28 cellular contexts compared by ENCODE assay signal in genomic region chr11:9777066-9777465, GRCh38.
"Had no signal": no experiment of that assay in that cellular context is flagged by ENCODE, and none has a peak within 500 bp of the region (broad histone marks: within the 10 kb centered on the region; RNA-seq: fewer than 3 reads in every experiment).

No MANE protein-coding gene starts in this region.

- H3K4me1 Mint-ChIP-seq: activated CD4-positive, alpha-beta memory T cell treated with anti-CD3 and anti-CD28 coated beads, Interleukin-2, amount 10 ng/mL, durations not matched to agents 7 days and 5 days; activated CD4-positive, alpha-beta T cell treated with anti-CD3 and anti-CD28 coated beads, Interleukin-2, amount 10 ng/mL, durations not matched to agents 24 days and 14 days; activated T-helper 17 cell treated with anti-CD3 and anti-CD28 coated beads, Interleukin-2, amount 50 U/mL, for 72 hours had no signal

- H3K27me3 Mint-ChIP-seq: activated CD4-positive, alpha-beta memory T cell treated with anti-CD3 and anti-CD28 coated beads, Interleukin-2, amount 10 ng/mL, durations not matched to agents 7 days and 5 days; activated CD4-positive, alpha-beta T cell treated with anti-CD3 and anti-CD28 coated beads, Interleukin-2, amount 10 ng/mL, durations not matched to agents 24 days and 14 days; activated T-cell treated with anti-CD3 and anti-CD28 coated beads, Interleukin-2, amount 50 U/mL, for 24 hours; activated T-helper 17 cell treated with anti-CD3 and anti-CD28 coated beads, Interleukin-2, amount 50 U/mL, for 72 hours; naive B cell; progenitor cell of endocrine pancreas; stimulated activated memory B cell treated with anti-CD40 and anti-IgM and Interleukin-4, amounts not matched to agents 10 μg/mL and 1 μg/mL and 100 μg/mL, for 72 hours had no signal

- H3K9me3 ChIP-seq: left ventricle myocardium inferior, neutrophil, ovary, tibial nerve had no signal

- H3K27ac ChIP-seq: left ventricle myocardium inferior, neutrophil, ovary, tibial nerve, VCaP had no signal

- H3K4me3 Mint-ChIP-seq: activated CD4-positive, alpha-beta memory T cell treated with anti-CD3 and anti-CD28 coated beads, Interleukin-2, amount 10 ng/mL, durations not matched to agents 7 days and 5 days; activated CD4-positive, alpha-beta T cell treated with anti-CD3 and anti-CD28 coated beads, Interleukin-2, amount 10 ng/mL, durations not matched to agents 24 days and 14 days; activated T-cell treated with anti-CD3 and anti-CD28 coated beads, Interleukin-2, amount 50 U/mL, for 24 hours; activated T-helper 17 cell treated with anti-CD3 and anti-CD28 coated beads, Interleukin-2, amount 50 U/mL, for 72 hours; naive B cell; nephron progenitor cell; stimulated activated memory B cell treated with anti-CD40 and anti-IgM and Interleukin-4, amounts not matched to agents 10 μg/mL and 1 μg/mL and 100 μg/mL, for 72 hours; T-helper 1 cell treated with Interleukin-12 subunit alpha and Interleukin-12 subunit beta and Interleukin-4 antibody, amounts not matched to agents 30 μg/mL and 1 μg/mL, for 36 hours had no signal

- H3K27me3 ChIP-seq: neutrophil, ovary, tibial nerve had no signal

- H3K36me3 ChIP-seq: ovary had no signal

- H3K27ac Mint-ChIP-seq: activated CD4-positive, alpha-beta memory T cell treated with anti-CD3 and anti-CD28 coated beads, Interleukin-2, amount 10 ng/mL, durations not matched to agents 7 days and 5 days; activated CD4-positive, alpha-beta T cell treated with anti-CD3 and anti-CD28 coated beads, Interleukin-2, amount 10 ng/mL, durations not matched to agents 24 days and 14 days; activated T-cell treated with anti-CD3 and anti-CD28 coated beads, Interleukin-2, amount 50 U/mL, for 24 hours; activated T-helper 17 cell treated with anti-CD3 and anti-CD28 coated beads, Interleukin-2, amount 50 U/mL, for 72 hours; nephron progenitor cell; progenitor cell of endocrine pancreas; stimulated activated memory B cell treated with anti-CD40 and anti-IgM and Interleukin-4, amounts not matched to agents 10 μg/mL and 1 μg/mL and 100 μg/mL, for 72 hours; T-helper 1 cell treated with Interleukin-12 subunit alpha and Interleukin-12 subunit beta and Interleukin-4 antibody, amounts not matched to agents 30 μg/mL and 1 μg/mL, for 36 hours had no signal

- DNase-seq: activated CD4-positive, alpha-beta memory T cell treated with anti-CD3 and anti-CD28 coated beads, Interleukin-2, amount 10 ng/mL, durations not matched to agents 7 days and 5 days; activated CD4-positive, alpha-beta T cell treated with anti-CD3 and anti-CD28 coated beads, Interleukin-2, amount 10 ng/mL, durations not matched to agents 24 days and 14 days; activated CD4-positive, CD25-positive, alpha-beta regulatory T cell treated with anti-CD3 and anti-CD28 coated beads, Interleukin-2, amount 50 U/mL, for 72 hours; activated CD8-positive, alpha-beta memory T cell treated with anti-CD3 and anti-CD28 coated beads, Interleukin-2, amount 50 U/mL, for 48 hours; activated gamma-delta T cell treated with Interleukin-2 at 50 U/mL for 16 hours; activated naive CD4-positive, alpha-beta T cell treated with anti-CD3 and anti-CD28 coated beads, Interleukin-2, amount 50 U/mL, for 16 hours; activated T-cell treated with anti-CD3 and anti-CD28 coated beads, Interleukin-2, amount 50 U/mL, for 24 hours; amygdala; central memory CD4-positive, alpha-beta T cell; foreskin melanocyte; left ventricle myocardium inferior; naive B cell; nephron progenitor cell; ovary; retina; stimulated activated CD4-positive, alpha-beta T cell treated with anti-CD3 and anti-CD28 coated beads, Interleukin-1b, Interleukin-23, amount 100 ng/mL, for 48 hours; stimulated activated CD4-positive, alpha-beta T cell treated with anti-CD3 and anti-CD28 coated beads, Interleukin-4, amount 100 ng/mL, for 4 hours; stimulated activated CD8-positive, alpha-beta memory T cell treated with anti-CD3 and anti-CD28 coated beads, Interleukin-4, amount 100 ng/mL, for 48 hours; T-helper 9 cell had no signal

- H3K9me3 Mint-ChIP-seq: activated CD4-positive, alpha-beta memory T cell treated with anti-CD3 and anti-CD28 coated beads, Interleukin-2, amount 10 ng/mL, durations not matched to agents 7 days and 5 days; activated CD4-positive, alpha-beta T cell treated with anti-CD3 and anti-CD28 coated beads, Interleukin-2, amount 10 ng/mL, durations not matched to agents 24 days and 14 days; activated T-cell treated with anti-CD3 and anti-CD28 coated beads, Interleukin-2, amount 50 U/mL, for 24 hours; activated T-helper 17 cell treated with anti-CD3 and anti-CD28 coated beads, Interleukin-2, amount 50 U/mL, for 72 hours; naive B cell; nephron progenitor cell; stimulated activated memory B cell treated with anti-CD40 and anti-IgM and Interleukin-4, amounts not matched to agents 10 μg/mL and 1 μg/mL and 100 μg/mL, for 72 hours; T-helper 1 cell treated with Interleukin-12 subunit alpha and Interleukin-12 subunit beta and Interleukin-4 antibody, amounts not matched to agents 30 μg/mL and 1 μg/mL, for 36 hours had no signal

- H3K4me3 ChIP-seq: left ventricle myocardium inferior, lung, ovary, smooth muscle cell, tibial nerve had no signal
